14 cellular contexts compared by ENCODE assay signal in genomic region chr11:131667566-131667965, GRCh38.
A peak's percentile ranks its signal among the peaks of the same experiment; 100 is the strongest.
DNase-seq lines count a peak whose midpoint lies in the region; ATAC-seq and TF ChIP-seq lines count a peak whose summit lies in the region.
"Had no signal": no experiment of that assay in that cellular context is flagged by ENCODE, and none has a peak within 500 bp of the region (broad histone marks: within the 10 kb centered on the region; RNA-seq: fewer than 3 reads in every experiment).

No MANE protein-coding gene starts in this region.

- H3K27me3 ChIP-seq in IMR-90 (ENCODE audit: control insufficient read depth, insufficient read depth, low read length) (no peaks in the 10 kb centered on the region; the same call in 1 of the 2 replicates), spleen (replicated peaks in 1 of 7) (no peaks in the 10 kb centered on the region)

- no peak overlapping the region for H2AK9ac ChIP-seq in IMR-90 (replicated peaks; ENCODE audit: low read depth, low read length, poor library complexity)

- no CpG with 5 or more reads among the region's 4 CpGs for WGBS in IMR-90 (ENCODE audit: extremely low coverage in 2 of 2, insufficient read length in 1 of 2), 2 experiments
- 77 to 91% (median 81%) methylated on average over 4 of the region's 4 CpGs for WGBS in spleen, 5 donors

- no peak overlapping the region for H3K4ac ChIP-seq in IMR-90 (ENCODE audit: low read depth, low read length)

- no peak overlapping the region for H2BK5ac ChIP-seq in IMR-90 (ENCODE audit: low read depth, low read length, poor library complexity, severe bottlenecking)

- dilution Hi-C loops in IMR-90 (cut with HindIII; ENCODE audit: low sequenced_read_pairs, unreplicated experiment), result no loop called here

- H3K56ac ChIP-seq in IMR-90 (ENCODE audit: extremely low read depth, insufficient read depth, low read length), result no peak overlapping the region

- CTCF ChIA-PET in IMR-90 (lab: Yijun Ruan, JAX), result interaction anchor here (1.6 kb wide), 1 partner anchor 24 kb away, joined by 4 read pairs; no protein-coding TSS in a partner anchor

- H4K91ac ChIP-seq in IMR-90 (ENCODE audit: insufficient read depth, low read depth, low read length), result 0 out of 2 replicates have a peak overlapping the region, but pooled peaks have one; percentile 21

- H3K4me3 ChIP-seq in IMR-90 (ENCODE audit: insufficient read depth, low read depth, low read length) (no peak overlapping the region), spleen (no peak overlapping the region)
- H3K4me3 ChIP-seq: HAP-1 had no signal

- no peak overlapping the region for H2BK15ac ChIP-seq in IMR-90 (ENCODE audit: low read depth, low read length)

- ATAC-seq in IMR-90 (ENCODE audit: low read depth), result no peak

- TF ChIP-seq POLR2A in IMR-90 (IDR thresholded peaks at IDR 0.05; ENCODE audit: low read depth, low read length) (no peak), spleen (IDR thresholded peaks at IDR 0.05) (no peak)

- BruUV-seq in IMR-90 (replicated peaks; lab: Mats Ljungman, UMichigan), result no TSS peak

- H3K36me3 ChIP-seq in IMR-90 (ENCODE audit: control insufficient read depth, insufficient read depth, low read length) (no peaks in the 10 kb centered on the region), spleen (no peaks in the 10 kb centered on the region)
- H3K36me3 ChIP-seq: HAP-1 had no signal

- intact Hi-C loops in IMR-90 (cut with micrococcal nuclease), result no loop called here
- intact Hi-C loops in spleen (cut with DNase I; ENCODE audit: low total_unique reads), result no loop called here

- H2BK20ac ChIP-seq in IMR-90 (ENCODE audit: low read depth, low read length), result no peak overlapping the region

- H2AK5ac ChIP-seq in IMR-90 (ENCODE audit: low read depth, low read length), result no peak overlapping the region

- no peak overlapping the region for H3K4me2 ChIP-seq in IMR-90 (ENCODE audit: low read depth, low read length)

- H3K27ac ChIP-seq in IMR-90 (ENCODE audit: insufficient read depth, low read length) (no peak overlapping the region), caudate nucleus (ENCODE audit: low read depth, low read length) (peak overlapping the region; percentile 98), spleen (no peak overlapping the region)
- H3K27ac ChIP-seq: HL-60 had no signal

- in situ Hi-C loops in IMR-90 (cut with MboI; ENCODE audit: low sequenced_read_pairs), result no loop called here

- no peak overlapping the region for H3K18ac ChIP-seq in IMR-90 (ENCODE audit: low read depth, low read length)

- POLR2A ChIA-PET in IMR-90 (lab: Charles Lee; ENCODE audit: unreplicated experiment), result no interaction called here

- H3K4me1 ChIP-seq in IMR-90 (ENCODE audit: control insufficient read depth, insufficient read depth, low read length) (peaks cover 2% of the 10 kb centered on the region; the same call in 1 of the 2 replicates), spleen (peaks cover 0 to 7% (median 0%) of the 10 kb centered on the region in 6 donors)
- H3K4me1 ChIP-seq: HAP-1 had no signal

- no peak overlapping the region for H3K9ac ChIP-seq in IMR-90 (ENCODE audit: low read depth, low read length)

- H3K14ac ChIP-seq in IMR-90 (replicated peaks; ENCODE audit: low read depth, low read length), result no peak overlapping the region

- no peak overlapping the region for H4K5ac ChIP-seq in IMR-90 (ENCODE audit: low read depth, low read length)

- H2AFZ ChIP-seq in IMR-90 (replicated peaks; ENCODE audit: low read length, poor library complexity), result no peak overlapping the region

- no peak for TF ChIP-seq RAD21 in IMR-90 (IDR thresholded peaks at IDR 0.05; ENCODE audit: low read length)

- H3K79me1 ChIP-seq in IMR-90 (ENCODE audit: low read depth in 1 of 2, low read length in 2 of 2), result no peaks in the 10 kb centered on the region

- peak overlapping the region; percentile 76; the same call in 1 of the 2 replicates for H2BK120ac ChIP-seq in IMR-90 (ENCODE audit: low read depth, low read length)

- H3K9me1 ChIP-seq in IMR-90 (ENCODE audit: insufficient read depth, low read length), result 0 out of 2 replicates have a peak, but pooled peaks cover 3% of the 10 kb centered on the region

- TF ChIP-seq CTCF in IMR-90 (conservative IDR thresholded peaks at IDR 0.05; ENCODE audit: low read depth, low read length), result no peak
- TF ChIP-seq CTCF in spleen (IDR thresholded peaks at IDR 0.05 in 8 of 11, conservative IDR thresholded peaks at IDR 0.05 in 3 of 11), result no peak

- no peak overlapping the region for H4K8ac ChIP-seq in IMR-90 (ENCODE audit: low read depth in 2 of 2, low read length in 2 of 2)

- no peaks in the 10 kb centered on the region for H4K20me1 ChIP-seq in IMR-90 (ENCODE audit: insufficient read depth, low read length)

- H3K9me3 ChIP-seq in IMR-90 (ENCODE audit: control insufficient read depth, insufficient read depth, low read length) (no peaks in the 10 kb centered on the region), spleen (no peaks in the 10 kb centered on the region)
- H3K9me3 ChIP-seq: HAP-1 had no signal

- no peak overlapping the region for H3K23ac ChIP-seq in IMR-90 (ENCODE audit: low read depth, low read length)

- no peak for DNase-seq in IMR-90
- DNase-seq in caudate nucleus (lab: John Stamatoyannopoulos, UW), result no peak
- DNase-seq in mesenteric fat pad (ENCODE audit: low spot score), result peak; percentile 59
- DNase-seq in spleen, result peak; percentile 30
- no peak for DNase-seq in NCI-H446 (lab: John Stamatoyannopoulos, UW)
- no peak for DNase-seq in effector CD8-positive, alpha-beta T cell (lab: John Stamatoyannopoulos, UW)
- no peak for DNase-seq in NOMO-1 (lab: John Stamatoyannopoulos, UW; ENCODE audit: unreplicated experiment in 2 of 2)
- no peak for DNase-seq in NCI-H2227 treated with DMSO at 0.1 percent for 48 hours (lab: John Stamatoyannopoulos, UW)
- DNase-seq: C1 segment of cervical spinal cord; Calu3; CD4-positive, alpha-beta T cell; DMS79 had no signal

TF ChIP-seq in IMR-90, 13 proteins besides CTCF, POLR2A, EP300 and RAD21:
- TF ChIP-seq NFE2L2 (IDR thresholded peaks at IDR 0.05; ENCODE audit: low read depth, low read length) (no peak), SMC3 (IDR thresholded peaks at IDR 0.05; ENCODE audit: low read depth, low read length) (no peak), MAZ (IDR thresholded peaks at IDR 0.05; ENCODE audit: borderline replicate concordance, low read depth, low read length) (no peak), RCOR1 (IDR thresholded peaks at IDR 0.05; ENCODE audit: insufficient replicate concordance, low read length) (no peak), CEBPB (IDR thresholded peaks at IDR 0.05; ENCODE audit: low read depth, low read length) (no peak), MXI1 (IDR thresholded peaks at IDR 0.05; ENCODE audit: borderline replicate concordance, low read depth, low read length) (no peak), RFX5 (IDR thresholded peaks at IDR 0.05; ENCODE audit: low read depth, low read length) (no peak), BHLHE40 (IDR thresholded peaks at IDR 0.05; ENCODE audit: low read depth, low read length) (no peak), FOS (IDR thresholded peaks at IDR 0.05; ENCODE audit: low read depth, low read length) (no peak), MAFK (IDR thresholded peaks at IDR 0.05; ENCODE audit: low read depth, low read length) (no peak), CHD1 (IDR thresholded peaks at IDR 0.05; ENCODE audit: low read depth, low read length) (no peak)
- TF ChIP-seq, protein P1, sequence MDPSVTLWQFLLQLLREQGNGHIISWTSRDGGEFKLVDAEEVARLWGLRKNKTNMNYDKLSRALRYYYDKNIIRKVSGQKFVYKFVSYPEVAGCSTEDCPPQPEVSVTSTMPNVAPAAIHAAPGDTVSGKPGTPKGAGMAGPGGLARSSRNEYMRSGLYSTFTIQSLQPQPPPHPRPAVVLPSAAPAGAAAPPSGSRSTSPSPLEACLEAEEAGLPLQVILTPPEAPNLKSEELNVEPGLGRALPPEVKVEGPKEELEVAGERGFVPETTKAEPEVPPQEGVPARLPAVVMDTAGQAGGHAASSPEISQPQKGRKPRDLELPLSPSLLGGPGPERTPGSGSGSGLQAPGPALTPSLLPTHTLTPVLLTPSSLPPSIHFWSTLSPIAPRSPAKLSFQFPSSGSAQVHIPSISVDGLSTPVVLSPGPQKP (IDR thresholded peaks at IDR 0.05; ENCODE audit: borderline replicate concordance, low read depth, low read length), result no peak
- TF ChIP-seq, protein P2, sequence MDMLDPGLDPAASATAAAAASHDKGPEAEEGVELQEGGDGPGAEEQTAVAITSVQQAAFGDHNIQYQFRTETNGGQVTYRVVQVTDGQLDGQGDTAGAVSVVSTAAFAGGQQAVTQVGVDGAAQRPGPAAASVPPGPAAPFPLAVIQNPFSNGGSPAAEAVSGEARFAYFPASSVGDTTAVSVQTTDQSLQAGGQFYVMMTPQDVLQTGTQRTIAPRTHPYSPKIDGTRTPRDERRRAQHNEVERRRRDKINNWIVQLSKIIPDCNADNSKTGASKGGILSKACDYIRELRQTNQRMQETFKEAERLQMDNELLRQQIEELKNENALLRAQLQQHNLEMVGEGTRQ (IDR thresholded peaks at IDR 0.05; ENCODE audit: low read depth, low read length), result no peak

Comparison
In these comparisons a context has a peak if more than half of its experiments do, and no peak if none do; other contexts are left out.
1. DNase-seq: peak in mesenteric fat pad (single experiment) and spleen (single experiment); none in IMR-90 (single experiment), caudate nucleus (0 of 61), NCI-H446 (0 of 2), effector CD8-positive, alpha-beta T cell (single experiment), NOMO-1 (0 of 2) and NCI-H2227 treated with DMSO at 0.1 percent for 48 hours (single experiment).